In the genomic region with DNA sequence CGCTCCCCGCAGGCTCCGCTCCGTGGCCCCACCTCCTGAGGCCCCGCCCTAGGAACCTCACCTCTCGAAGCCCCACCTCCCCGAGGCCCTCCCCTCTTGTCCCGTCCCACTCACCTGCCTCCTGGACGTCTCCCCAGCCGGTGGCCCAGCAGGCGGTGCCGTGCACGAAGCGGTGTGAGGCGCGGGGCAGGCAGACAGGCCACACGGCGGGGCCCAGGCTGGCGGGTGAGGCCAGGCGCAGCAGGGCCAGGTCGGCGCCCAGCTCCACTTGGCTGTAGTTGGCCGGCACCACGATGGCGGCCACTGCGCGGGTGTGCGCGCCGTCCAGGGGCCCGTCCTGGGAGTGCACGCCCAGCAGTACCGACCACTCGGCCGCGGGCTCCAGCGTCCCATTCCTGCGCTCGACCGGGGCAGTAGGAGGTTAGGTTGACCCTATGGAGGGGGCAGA, we compare ENCODE assay signal across 13 cellular contexts. TPM values are rescaled to one million over a fixed set of nuclear protein-coding genes. Genes with fewer than 3 reads are reported as not detected.
DNase-seq lines count a peak whose midpoint lies in the region; ATAC-seq, FAIRE-seq and TF ChIP-seq lines count a peak whose summit lies in the region.
"Had no signal": no experiment of that assay in that cellular context is flagged by ENCODE, and none has a peak within 500 bp of the region (broad histone marks: within the 10 kb centered on the region; RNA-seq: fewer than 3 reads in every experiment).

No MANE protein-coding gene starts in this region.

- no peaks in the 10 kb centered on the region for H3K36me3 Mint-ChIP-seq in activated naive CD4-positive, alpha-beta T cell treated with anti-CD3 and anti-CD28 coated beads, Interleukin-2, amount 10 ng/mL, durations not matched to agents 7 days and 5 days
- H3K36me3 Mint-ChIP-seq in endodermal cell (ENCODE audit: low read depth) (no peaks in the 10 kb centered on the region), glutamatergic neuron (ENCODE audit: unreplicated experiment) (peaks cover 4% of the 10 kb centered on the region)
- H3K36me3 Mint-ChIP-seq: activated naive CD8-positive, alpha-beta T cell had no signal

- TF ChIP-seq EP300 in HepG2 (IDR thresholded peaks at IDR 0.05; ENCODE audit: low read depth in 2 of 2, low read length in 2 of 2) (no peak), HepG2 (CRISPR knock-in tag; IDR thresholded peaks at IDR 0.05; ENCODE audit: borderline replicate concordance) (no peak)

- POLR2A ChIA-PET in HepG2 (lab: Yijun Ruan, JAX), result no interaction called here

- H3K4me1 Mint-ChIP-seq in activated naive CD4-positive, alpha-beta T cell treated with anti-CD3 and anti-CD28 coated beads, Interleukin-2, amount 10 ng/mL, durations not matched to agents 7 days and 5 days, result peaks cover 14% of the 10 kb centered on the region
- H3K4me1 Mint-ChIP-seq in endodermal cell (no peaks in the 10 kb centered on the region), glutamatergic neuron (ENCODE audit: low read depth, unreplicated experiment) (peaks cover 1% of the 10 kb centered on the region)

- no TSS peak for BruUV-seq in HepG2 (replicated peaks; lab: Mats Ljungman, UMichigan)

- H3K9ac ChIP-seq in endodermal cell (ENCODE audit: extremely low read depth, low read length, poor library complexity, severe bottlenecking) (no peak overlapping the region), HepG2 (ENCODE audit: insufficient read depth, low read depth, low read length) (no peak overlapping the region)

- no peak overlapping the region for H3K4me2 ChIP-seq in HepG2 (ENCODE audit: low read depth, low read length)

- ATAC-seq in HepG2 (no peak), HG02852 (IDR thresholded peaks at IDR 0.05; ENCODE audit: unreplicated experiment) (no peak)

- no peak overlapping the region for H3K27ac ChIP-seq in endodermal cell (ENCODE audit: low read depth, low read length)
- H3K27ac ChIP-seq in HepG2 (ENCODE audit: extremely low read length, insufficient read depth, low read length), result no peak overlapping the region
- H3K27ac ChIP-seq in thyroid gland, result no peak overlapping the region

- no peak for TF ChIP-seq POLR2A in HepG2 (IDR thresholded peaks at IDR 0.05; ENCODE audit: insufficient read depth in 1 of 2, low read depth in 2 of 2, low read length in 2 of 2)
- no peak for TF ChIP-seq POLR2A in thyroid gland (IDR thresholded peaks at IDR 0.05)

- WGBS in endodermal cell (ENCODE audit: insufficient coverage in 1 of 2, insufficient read length in 1 of 2), 2 experiments, result 57% methylated on average over 40 of the region's 40 CpGs; no CpG with 5 or more reads in 1 of the 2 experiments
- WGBS in HepG2 (ENCODE audit: low lambda C conversion rate), result 73% methylated on average over 19 of the region's 40 CpGs
- WGBS in thyroid gland, 2 donors, result 13 to 43% methylated on average over 5 to 21 of the region's 40 CpGs

- H3K27me3 ChIP-seq in endodermal cell (ENCODE audit: control insufficient read depth, insufficient read depth, low read length, poor library complexity, severe bottlenecking), result peaks cover 20% of the 10 kb centered on the region
- H3K27me3 ChIP-seq in HepG2 (ENCODE audit: control insufficient read depth in 1 of 2, insufficient read depth in 2 of 2, low read length in 2 of 2), result peaks cover 0 to 33% of the 10 kb centered on the region in 2 experiments; a peak in 4 of 5 replicates
- H3K27me3 ChIP-seq in thyroid gland, result no peaks in the 10 kb centered on the region

- CTCF ChIA-PET in activated naive CD4-positive, alpha-beta T cell treated with anti-CD3 and anti-CD28 coated beads, Interleukin-2, amount 10 ng/mL, durations not matched to agents 7 days and 5 days (lab: Charles Lee), result no interaction called here
- CTCF ChIA-PET in HepG2 (lab: Yijun Ruan, JAX; ENCODE audit: low intra/inter-chr PET ratio, low total read pairs), result no interaction called here

- no peak for TF ChIP-seq RAD21 in HepG2 (CRISPR knock-in tag; IDR thresholded peaks at IDR 0.05)

- no peaks in the 10 kb centered on the region for H3K9me3 ChIP-seq in endodermal cell (ENCODE audit: control insufficient read depth, low read length)
- H3K9me3 ChIP-seq in HepG2 (ENCODE audit: low read length), result no peaks in the 10 kb centered on the region
- H3K9me3 ChIP-seq in thyroid gland, result no peaks in the 10 kb centered on the region

- H3K4me1 ChIP-seq in endodermal cell (ENCODE audit: control insufficient read depth, insufficient read depth, low read length) (no peaks in the 10 kb centered on the region), HepG2 (ENCODE audit: insufficient read depth, low read length) (peaks cover 41% of the 10 kb centered on the region), thyroid gland (peaks cover 0 to 4% of the 10 kb centered on the region in 2 donors)

- H3K27ac Mint-ChIP-seq in activated naive CD4-positive, alpha-beta T cell treated with anti-CD3 and anti-CD28 coated beads, Interleukin-2, amount 10 ng/mL, durations not matched to agents 7 days and 5 days, result no peak overlapping the region
- H3K27ac Mint-ChIP-seq in endodermal cell, result no peak overlapping the region
- no peak overlapping the region for H3K27ac Mint-ChIP-seq in glutamatergic neuron (ENCODE audit: unreplicated experiment)
- H3K27ac Mint-ChIP-seq: activated naive CD8-positive, alpha-beta T cell had no signal

- H3K9me3 Mint-ChIP-seq in activated naive CD4-positive, alpha-beta T cell treated with anti-CD3 and anti-CD28 coated beads, Interleukin-2, amount 10 ng/mL, durations not matched to agents 7 days and 5 days, result no peaks in the 10 kb centered on the region
- H3K9me3 Mint-ChIP-seq in endodermal cell, result no peaks in the 10 kb centered on the region
- peaks cover 1% of the 10 kb centered on the region for H3K9me3 Mint-ChIP-seq in glutamatergic neuron (ENCODE audit: unreplicated experiment)

- H4K20me1 ChIP-seq in HepG2 (ENCODE audit: insufficient read depth, low read length), result no peaks in the 10 kb centered on the region

- H3K4me3 ChIP-seq in endodermal cell (ENCODE audit: low read length) (no peak overlapping the region), HepG2 (replicated peaks in 1 of 3; ENCODE audit: insufficient read depth in 1 of 3, low read depth in 2 of 3, low read length in 3 of 3) (no peak overlapping the region), thyroid gland (replicated peaks in 1 of 3) (no peak overlapping the region)
- H3K4me3 ChIP-seq: coronary artery had no signal

- H3K36me3 ChIP-seq in endodermal cell (ENCODE audit: control insufficient read depth, insufficient read depth, low read length) (no peaks in the 10 kb centered on the region), HepG2 (replicated peaks in 1 of 2; ENCODE audit: control insufficient read depth in 1 of 2, insufficient read depth in 2 of 2, low read length in 2 of 2) (no peaks in the 10 kb centered on the region), thyroid gland (no peaks in the 10 kb centered on the region)

- DNase-seq in activated naive CD4-positive, alpha-beta T cell treated with anti-CD3 and anti-CD28 coated beads, Interleukin-2, amount 10 ng/mL, durations not matched to agents 7 days and 5 days, result peak; percentile 28
- no peak for DNase-seq in activated naive CD4-positive, alpha-beta T cell (lab: John Stamatoyannopoulos, UW)
- DNase-seq in endodermal cell (peak; percentile 87), HepG2 (ENCODE audit: low spot score) (no peak), thyroid gland (peak; percentile 61 to 70), ACHN (no peak), glutamatergic neuron (no peak)
- DNase-seq: DMS79 treated with DMSO at 0.1 percent for 48 hours, HCEC 1CT, NCI-H2081 treated with DMSO at 0.1 percent for 48 hours had no signal

- no peak overlapping the region for H3K4me3 Mint-ChIP-seq in activated naive CD4-positive, alpha-beta T cell treated with anti-CD3 and anti-CD28 coated beads, Interleukin-2, amount 10 ng/mL, durations not matched to agents 7 days and 5 days
- H3K4me3 Mint-ChIP-seq in endodermal cell, result peak overlapping the region; percentile 42
- no peak overlapping the region for H3K4me3 Mint-ChIP-seq in glutamatergic neuron (ENCODE audit: unreplicated experiment)
- H3K4me3 Mint-ChIP-seq: activated naive CD8-positive, alpha-beta T cell had no signal

- TF ChIP-seq CTCF in endodermal cell (conservative IDR thresholded peaks at IDR 0.05), result no peak
- TF ChIP-seq CTCF in HepG2 (CRISPR knock-in tag; IDR thresholded peaks at IDR 0.05), result no peak
- TF ChIP-seq CTCF in thyroid gland (IDR thresholded peaks at IDR 0.05), result no peak
- no peak for TF ChIP-seq CTCF in glutamatergic neuron (IDR thresholded peaks at IDR 0.05; ENCODE audit: partially characterized antibody, unreplicated experiment)

- H3K79me2 ChIP-seq in HepG2 (ENCODE audit: insufficient read depth, low read length), result no peaks in the 10 kb centered on the region

- FAIRE-seq in HepG2 (lab: Jason Lieb, UNC), result no peak

- H2AFZ ChIP-seq in HepG2 (ENCODE audit: low read length), result no peak overlapping the region

- peaks cover 73% of the 10 kb centered on the region for H3K27me3 Mint-ChIP-seq in activated naive CD4-positive, alpha-beta T cell treated with anti-CD3 and anti-CD28 coated beads, Interleukin-2, amount 10 ng/mL, durations not matched to agents 7 days and 5 days
- peaks cover 58% of the 10 kb centered on the region for H3K27me3 Mint-ChIP-seq in endodermal cell (ENCODE audit: insufficient read depth)
- H3K27me3 Mint-ChIP-seq in glutamatergic neuron (ENCODE audit: unreplicated experiment), result peaks cover 16% of the 10 kb centered on the region

- intact Hi-C loops in HepG2 (cut with micrococcal nuclease; ENCODE audit: unreplicated experiment) (loop anchor here (10.0 kb wide), 1 partner anchor 194 kb away; the partner anchor contains the start of gene SETD1A), thyroid gland (cut with DNase I) (loop anchor here (10.0 kb wide), 1 partner anchor 164 kb away; the partner anchor contains the start of gene HSD3B7)

- in situ Hi-C loops in HepG2 (cut with HindIII; ENCODE audit: extremely low pct_ligation_motif_present, low pct_unique_long_range_greater_than_20kb) (no loop called here), ACHN (cut with HindIII; ENCODE audit: low pct_ligation_motif_present, low pct_unique_long_range_greater_than_20kb, low sequenced_read_pairs) (no loop called here)

RNA-seq across cellular contexts. Expression of gene PRSS36, which starts 1.6 kb away (rescaled TPM):
- total RNA-seq in endodermal cell, result under 1 TPM; 0.22 to 0.71 TPM
- 0.46 TPM for polyA plus RNA-seq in endodermal cell (2013, experiment 1 of 2)
- polyA plus RNA-seq in endodermal cell (2013, experiment 2 of 2), result 0.29 TPM
- 1.1 and 1.5 TPM in 2 replicates for total RNA-seq in HepG2 (2016; rRNA removed; fragmentation: Illumina TruSeq; extraction: Trizol)
- total RNA-seq in HepG2 (2016; cell fraction: cytosol; rRNA removed; fragmentation: Illumina TruSeq; extraction: Trizol; ENCODE audit: low read depth), result 2.5 and 3.6 TPM in 2 replicates
- 0.79 and 2.2 TPM in 2 replicates for total RNA-seq in HepG2 (2016; cell fraction: insoluble cytoplasmic fraction; rRNA removed; fragmentation: Illumina TruSeq; extraction: Trizol)
- total RNA-seq in HepG2 (2016; cell fraction: membrane; rRNA removed; fragmentation: Illumina TruSeq; extraction: Trizol), result 3.2 and 4.8 TPM in 2 replicates
- total RNA-seq in HepG2 (2016; cell fraction: nucleus; rRNA removed; fragmentation: Illumina TruSeq; extraction: Trizol), result 1.1 and 1.8 TPM in 2 replicates
- 2.1 and 2.7 TPM in 2 replicates for polyA plus RNA-seq in HepG2 (2011; rRNA removed)
- 0.95 and 2.1 TPM in 2 replicates for polyA plus RNA-seq in HepG2 (2011; cell fraction: cytosol; rRNA removed)
- polyA plus RNA-seq in HepG2 (2011; cell fraction: nucleus; rRNA removed), result 1.9 and 2.8 TPM in 2 replicates
- polyA plus RNA-seq in HepG2 (2012), result 0.71 and 1.5 TPM in 2 replicates
- 2.1 and 2.2 TPM in 2 replicates for polyA plus RNA-seq in HepG2 (2016; cell fraction: cytosol; fragmentation: Illumina TruSeq; extraction: Trizol; ENCODE audit: low read depth)
- 2.1 and 2.5 TPM in 2 replicates for polyA plus RNA-seq in HepG2 (2016; cell fraction: insoluble cytoplasmic fraction; fragmentation: Illumina TruSeq; extraction: Trizol; ENCODE audit: low read depth)
- polyA plus RNA-seq in HepG2 (2016; cell fraction: membrane; fragmentation: Illumina TruSeq; extraction: Trizol; ENCODE audit: low read depth), result 0.93 and 4.0 TPM in 2 replicates
- 1.3 and 3.1 TPM in 2 replicates for polyA plus RNA-seq in HepG2 (2016; cell fraction: nucleus; fragmentation: Illumina TruSeq; extraction: Trizol; ENCODE audit: insufficient read depth, low read depth)
- polyA minus RNA-seq in HepG2 (2011; rRNA and poly(A)+ RNA removed; ENCODE audit: low replicate concordance), result 0.76 and 9.9 TPM in 2 replicates
- 0.20 and 0.44 TPM in 2 replicates for polyA minus RNA-seq in HepG2 (2011; cell fraction: cytosol; rRNA and poly(A)+ RNA removed)
- polyA minus RNA-seq in HepG2 (2011; cell fraction: nucleus; rRNA and poly(A)+ RNA removed), result 1.3 TPM in 1 of 2 replicates, not detected in the other
- 1 to 10 TPM; 1.4 to 6.6 (median 3.0) TPM for total RNA-seq in thyroid gland
- total RNA-seq in glutamatergic neuron (ENCODE audit: unreplicated experiment), result 0.61 TPM

RNA-seq across cellular contexts. Expression of gene PRSS8, which starts 12.8 kb away (rescaled TPM):
- total RNA-seq in endodermal cell, result 10 to 100 TPM; 79.7 to 80.1 TPM
- polyA plus RNA-seq in endodermal cell (2013, experiment 1 of 2), result 22.8 TPM
- polyA plus RNA-seq in endodermal cell (2013, experiment 2 of 2), result 16.6 TPM
- total RNA-seq in HepG2 (2016; rRNA removed; fragmentation: Illumina TruSeq; extraction: Trizol), result 1.2 and 2.6 TPM in 2 replicates
- 0.18 and 0.20 TPM in 2 replicates for total RNA-seq in HepG2 (2016; cell fraction: cytosol; rRNA removed; fragmentation: Illumina TruSeq; extraction: Trizol; ENCODE audit: low read depth)
- total RNA-seq in HepG2 (2016; cell fraction: insoluble cytoplasmic fraction; rRNA removed; fragmentation: Illumina TruSeq; extraction: Trizol), result 1.4 and 2.9 TPM in 2 replicates
- total RNA-seq in HepG2 (2016; cell fraction: membrane; rRNA removed; fragmentation: Illumina TruSeq; extraction: Trizol), result 0.65 and 0.99 TPM in 2 replicates
- 3.0 and 3.8 TPM in 2 replicates for total RNA-seq in HepG2 (2016; cell fraction: nucleus; rRNA removed; fragmentation: Illumina TruSeq; extraction: Trizol)
- 7.2 and 20.0 TPM in 2 replicates for polyA plus RNA-seq in HepG2 (2011; rRNA removed)
- 11.2 and 11.7 TPM in 2 replicates for polyA plus RNA-seq in HepG2 (2011; cell fraction: cytosol; rRNA removed)
- 8.1 and 15.7 TPM in 2 replicates for polyA plus RNA-seq in HepG2 (2011; cell fraction: nucleus; rRNA removed)
- 12.5 and 34.4 TPM in 2 replicates for polyA plus RNA-seq in HepG2 (2012)
- 0.41 and 0.50 TPM in 2 replicates for polyA plus RNA-seq in HepG2 (2016; cell fraction: cytosol; fragmentation: Illumina TruSeq; extraction: Trizol; ENCODE audit: low read depth)
- 1.6 and 1.8 TPM in 2 replicates for polyA plus RNA-seq in HepG2 (2016; cell fraction: insoluble cytoplasmic fraction; fragmentation: Illumina TruSeq; extraction: Trizol; ENCODE audit: low read depth)
- polyA plus RNA-seq in HepG2 (2016; cell fraction: membrane; fragmentation: Illumina TruSeq; extraction: Trizol; ENCODE audit: low read depth), result 0.51 and 0.63 TPM in 2 replicates
- 6.6 and 8.0 TPM in 2 replicates for polyA plus RNA-seq in HepG2 (2016; cell fraction: nucleus; fragmentation: Illumina TruSeq; extraction: Trizol; ENCODE audit: insufficient read depth, low read depth)
- 0.58 and 12.5 TPM in 2 replicates for polyA minus RNA-seq in HepG2 (2011; rRNA and poly(A)+ RNA removed; ENCODE audit: low replicate concordance)
- 5.5 and 9.5 TPM in 2 replicates for polyA minus RNA-seq in HepG2 (2011; cell fraction: cytosol; rRNA and poly(A)+ RNA removed)
- 0.77 and 2.7 TPM in 2 replicates for polyA minus RNA-seq in HepG2 (2011; cell fraction: nucleus; rRNA and poly(A)+ RNA removed)
- 10 to 100 TPM; 42.1 to 89.9 (median 72.8) TPM for total RNA-seq in thyroid gland
- total RNA-seq in glutamatergic neuron (ENCODE audit: unreplicated experiment), result not detected

RNA-seq across cellular contexts. Expression of gene KAT8, which starts 30.8 kb away (rescaled TPM):
- total RNA-seq in endodermal cell (10 to 100 TPM; 51.0 to 55.8 TPM), HepG2 (2016; rRNA removed; fragmentation: Illumina TruSeq; extraction: Trizol) (69.5 and 79.0 TPM in 2 replicates), thyroid gland (100 to 1,000 TPM in 3 of 4 donors, 10 to 100 TPM in 1; 90.0 to 121 (median 113) TPM), glutamatergic neuron (ENCODE audit: unreplicated experiment) (61.2 TPM)
- 71.1 TPM for polyA plus RNA-seq in endodermal cell (2013, experiment 1 of 2)
- polyA plus RNA-seq in endodermal cell (2013, experiment 2 of 2), result 61.7 TPM
- total RNA-seq in HepG2 (2016; cell fraction: cytosol; rRNA removed; fragmentation: Illumina TruSeq; extraction: Trizol; ENCODE audit: low read depth), result 35.7 and 36.8 TPM in 2 replicates
- total RNA-seq in HepG2 (2016; cell fraction: insoluble cytoplasmic fraction; rRNA removed; fragmentation: Illumina TruSeq; extraction: Trizol), result 66.0 and 82.2 TPM in 2 replicates
- 28.5 and 33.0 TPM in 2 replicates for total RNA-seq in HepG2 (2016; cell fraction: membrane; rRNA removed; fragmentation: Illumina TruSeq; extraction: Trizol)
- total RNA-seq in HepG2 (2016; cell fraction: nucleus; rRNA removed; fragmentation: Illumina TruSeq; extraction: Trizol), result 42.9 and 51.1 TPM in 2 replicates
- polyA plus RNA-seq in HepG2 (2011; rRNA removed), result 84.2 and 85.3 TPM in 2 replicates
- polyA plus RNA-seq in HepG2 (2011; cell fraction: cytosol; rRNA removed), result 59.8 and 72.8 TPM in 2 replicates
- polyA plus RNA-seq in HepG2 (2011; cell fraction: nucleus; rRNA removed), result 112 and 113 TPM in 2 replicates
- 49.1 and 52.0 TPM in 2 replicates for polyA plus RNA-seq in HepG2 (2012)
- 5.9 and 6.1 TPM in 2 replicates for polyA plus RNA-seq in HepG2 (2016; cell fraction: cytosol; fragmentation: Illumina TruSeq; extraction: Trizol; ENCODE audit: low read depth)
- 58.7 and 63.1 TPM in 2 replicates for polyA plus RNA-seq in HepG2 (2016; cell fraction: insoluble cytoplasmic fraction; fragmentation: Illumina TruSeq; extraction: Trizol; ENCODE audit: low read depth)
- 13.2 and 14.8 TPM in 2 replicates for polyA plus RNA-seq in HepG2 (2016; cell fraction: membrane; fragmentation: Illumina TruSeq; extraction: Trizol; ENCODE audit: low read depth)
- polyA plus RNA-seq in HepG2 (2016; cell fraction: nucleus; fragmentation: Illumina TruSeq; extraction: Trizol; ENCODE audit: insufficient read depth, low read depth), result 86.8 and 87.6 TPM in 2 replicates
- 37.8 and 50.2 TPM in 2 replicates for polyA minus RNA-seq in HepG2 (2011; rRNA and poly(A)+ RNA removed; ENCODE audit: low replicate concordance)
- 25.3 and 26.2 TPM in 2 replicates for polyA minus RNA-seq in HepG2 (2011; cell fraction: cytosol; rRNA and poly(A)+ RNA removed)
- polyA minus RNA-seq in HepG2 (2011; cell fraction: nucleus; rRNA and poly(A)+ RNA removed), result 37.3 and 44.0 TPM in 2 replicates

RNA-seq across cellular contexts. Expression of gene FUS, which starts 31.6 kb away (rescaled TPM):
- total RNA-seq in endodermal cell (100 to 1,000 TPM; 698 to 827 TPM), HepG2 (2016; rRNA removed; fragmentation: Illumina TruSeq; extraction: Trizol) (64.8 and 68.1 TPM in 2 replicates), thyroid gland (10 to 100 TPM; 41.7 to 88.5 (median 70.5) TPM), glutamatergic neuron (ENCODE audit: unreplicated experiment) (473 TPM)
- polyA plus RNA-seq in endodermal cell (2013, experiment 1 of 2), result 472 TPM
- polyA plus RNA-seq in endodermal cell (2013, experiment 2 of 2), result 385 TPM
- total RNA-seq in HepG2 (2016; cell fraction: cytosol; rRNA removed; fragmentation: Illumina TruSeq; extraction: Trizol; ENCODE audit: low read depth), result 132 and 135 TPM in 2 replicates
- total RNA-seq in HepG2 (2016; cell fraction: insoluble cytoplasmic fraction; rRNA removed; fragmentation: Illumina TruSeq; extraction: Trizol), result 65.7 and 69.2 TPM in 2 replicates
- total RNA-seq in HepG2 (2016; cell fraction: membrane; rRNA removed; fragmentation: Illumina TruSeq; extraction: Trizol), result 107 and 110 TPM in 2 replicates
- 164 and 176 TPM in 2 replicates for total RNA-seq in HepG2 (2016; cell fraction: nucleus; rRNA removed; fragmentation: Illumina TruSeq; extraction: Trizol)
- polyA plus RNA-seq in HepG2 (2011; rRNA removed), result 168 and 176 TPM in 2 replicates
- 81.1 and 83.9 TPM in 2 replicates for polyA plus RNA-seq in HepG2 (2011; cell fraction: cytosol; rRNA removed)
- polyA plus RNA-seq in HepG2 (2011; cell fraction: nucleus; rRNA removed), result 401 and 461 TPM in 2 replicates
- polyA plus RNA-seq in HepG2 (2012), result 485 and 576 TPM in 2 replicates
- polyA plus RNA-seq in HepG2 (2016; cell fraction: cytosol; fragmentation: Illumina TruSeq; extraction: Trizol; ENCODE audit: low read depth), result 70.9 and 79.9 TPM in 2 replicates
- 475 and 565 TPM in 2 replicates for polyA plus RNA-seq in HepG2 (2016; cell fraction: insoluble cytoplasmic fraction; fragmentation: Illumina TruSeq; extraction: Trizol; ENCODE audit: low read depth)
- 78.4 and 96.5 TPM in 2 replicates for polyA plus RNA-seq in HepG2 (2016; cell fraction: membrane; fragmentation: Illumina TruSeq; extraction: Trizol; ENCODE audit: low read depth)
- polyA plus RNA-seq in HepG2 (2016; cell fraction: nucleus; fragmentation: Illumina TruSeq; extraction: Trizol; ENCODE audit: insufficient read depth, low read depth), result 1,051 and 1,103 TPM in 2 replicates
- polyA minus RNA-seq in HepG2 (2011; rRNA and poly(A)+ RNA removed; ENCODE audit: low replicate concordance), result 149 and 213 TPM in 2 replicates
- 117 and 135 TPM in 2 replicates for polyA minus RNA-seq in HepG2 (2011; cell fraction: cytosol; rRNA and poly(A)+ RNA removed)
- 379 and 413 TPM in 2 replicates for polyA minus RNA-seq in HepG2 (2011; cell fraction: nucleus; rRNA and poly(A)+ RNA removed)

RNA-seq across cellular contexts. Expression of gene BCKDK, which starts 40.1 kb away (rescaled TPM):
- total RNA-seq in endodermal cell (10 to 100 TPM; 47.0 to 57.7 TPM), HepG2 (2016; rRNA removed; fragmentation: Illumina TruSeq; extraction: Trizol) (24.9 and 25.2 TPM in 2 replicates), thyroid gland (10 to 100 TPM; 30.1 to 52.0 (median 40.5) TPM), glutamatergic neuron (ENCODE audit: unreplicated experiment) (62.4 TPM)
- polyA plus RNA-seq in endodermal cell (2013, experiment 1 of 2), result 44.3 TPM
- 42.0 TPM for polyA plus RNA-seq in endodermal cell (2013, experiment 2 of 2)
- 25.2 and 38.0 TPM in 2 replicates for total RNA-seq in HepG2 (2016; cell fraction: cytosol; rRNA removed; fragmentation: Illumina TruSeq; extraction: Trizol; ENCODE audit: low read depth)
- 21.6 and 21.9 TPM in 2 replicates for total RNA-seq in HepG2 (2016; cell fraction: insoluble cytoplasmic fraction; rRNA removed; fragmentation: Illumina TruSeq; extraction: Trizol)
- 42.8 and 61.6 TPM in 2 replicates for total RNA-seq in HepG2 (2016; cell fraction: membrane; rRNA removed; fragmentation: Illumina TruSeq; extraction: Trizol)
- 12.9 and 14.9 TPM in 2 replicates for total RNA-seq in HepG2 (2016; cell fraction: nucleus; rRNA removed; fragmentation: Illumina TruSeq; extraction: Trizol)
- 42.6 and 54.2 TPM in 2 replicates for polyA plus RNA-seq in HepG2 (2011; rRNA removed)
- 29.2 and 38.9 TPM in 2 replicates for polyA plus RNA-seq in HepG2 (2011; cell fraction: cytosol; rRNA removed)
- polyA plus RNA-seq in HepG2 (2011; cell fraction: nucleus; rRNA removed), result 119 and 127 TPM in 2 replicates
- 36.4 and 39.6 TPM in 2 replicates for polyA plus RNA-seq in HepG2 (2012)
- 61.2 and 88.9 TPM in 2 replicates for polyA plus RNA-seq in HepG2 (2016; cell fraction: cytosol; fragmentation: Illumina TruSeq; extraction: Trizol; ENCODE audit: low read depth)
- 38.3 and 44.6 TPM in 2 replicates for polyA plus RNA-seq in HepG2 (2016; cell fraction: insoluble cytoplasmic fraction; fragmentation: Illumina TruSeq; extraction: Trizol; ENCODE audit: low read depth)
- polyA plus RNA-seq in HepG2 (2016; cell fraction: membrane; fragmentation: Illumina TruSeq; extraction: Trizol; ENCODE audit: low read depth), result 82.3 and 100 TPM in 2 replicates
- 34.1 and 38.8 TPM in 2 replicates for polyA plus RNA-seq in HepG2 (2016; cell fraction: nucleus; fragmentation: Illumina TruSeq; extraction: Trizol; ENCODE audit: insufficient read depth, low read depth)
- polyA minus RNA-seq in HepG2 (2011; rRNA and poly(A)+ RNA removed; ENCODE audit: low replicate concordance), result 34.7 and 50.5 TPM in 2 replicates
- polyA minus RNA-seq in HepG2 (2011; cell fraction: cytosol; rRNA and poly(A)+ RNA removed), result 23.9 and 34.2 TPM in 2 replicates
- polyA minus RNA-seq in HepG2 (2011; cell fraction: nucleus; rRNA and poly(A)+ RNA removed), result 25.6 and 37.4 TPM in 2 replicates

Comparison
In these comparisons a context has a peak if more than half of its experiments do, and no peak if none do; other contexts are left out.
1. DNase-seq: peak in activated naive CD4-positive, alpha-beta T cell treated with anti-CD3 and anti-CD28 coated beads, Interleukin-2, amount 10 ng/mL, durations not matched to agents 7 days and 5 days (single experiment), endodermal cell (single experiment) and thyroid gland (2 of 2); none in activated naive CD4-positive, alpha-beta T cell (0 of 4), HepG2 (single experiment), ACHN (single experiment) and glutamatergic neuron (single experiment).
2. RNA of gene PRSS8, which starts 12.8 kb away (total RNA-seq): 42.1 to 89.9 TPM in thyroid gland and 79.7 to 80.1 TPM in endodermal cell; 0.18 to 3.8 TPM in HepG2 and not detected in glutamatergic neuron (single experiment); every median in the first group is over 4 times any median in the second.